In the genomic region with DNA sequence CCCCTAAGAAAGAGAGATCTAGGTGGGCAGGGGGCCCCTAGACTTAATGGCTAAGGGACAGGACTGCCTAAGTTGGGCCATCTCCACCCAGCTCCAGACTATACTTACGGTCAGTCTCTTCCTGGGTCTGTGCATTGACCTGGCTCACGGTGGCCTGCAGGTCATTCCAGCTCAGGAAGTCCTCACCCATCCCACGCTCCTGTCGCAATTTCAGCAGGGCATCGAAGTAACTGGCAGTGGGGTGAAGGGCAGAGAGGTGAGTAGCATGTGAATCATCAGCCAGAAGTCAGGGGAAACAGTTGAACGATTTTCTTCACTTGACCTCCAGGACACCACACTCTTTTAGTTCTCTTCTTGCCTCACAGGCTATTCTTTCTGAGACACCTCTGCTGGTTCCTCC, we compare ENCODE assay signal across 16 cellular contexts. TPM values are rescaled to one million over a fixed set of nuclear protein-coding genes. Genes with fewer than 3 reads are reported as not detected.
DNase-seq lines count a peak whose midpoint lies in the region; ATAC-seq, FAIRE-seq and TF ChIP-seq lines count a peak whose summit lies in the region.
"Had no signal": no experiment of that assay in that cellular context is flagged by ENCODE, and none has a peak within 500 bp of the region (broad histone marks: within the 10 kb centered on the region; RNA-seq: fewer than 3 reads in every experiment).

No MANE protein-coding gene starts in this region.

- peak overlapping the region; percentile 47 for H3K4me2 ChIP-seq in A549

- CTCF ChIA-PET in A549 (lab: Yijun Ruan, JAX): interaction anchor here (0.8 to 1.6 kb wide), 3 partner anchors 11 to 71 kb away, joined by 3 to 4 read pairs (median 4); no protein-coding TSS in a partner anchor
- CTCF ChIA-PET in activated CD8-positive, alpha-beta T cell treated with anti-CD3 and anti-CD28 coated beads, Interleukin-2, amount 10 ng/mL, durations not matched to agents 7 days and 5 days (lab: Charles Lee): interaction anchor here (1.3 to 1.7 kb wide), 2 partner anchors 12 to 166 kb away, joined by 3 to 8 read pairs; no protein-coding TSS in a partner anchor

- intact Hi-C loops in ascending aorta (cut with DNase I): no loop called here

- H3K4me3 Mint-ChIP-seq in activated CD8-positive, alpha-beta T cell treated with anti-CD3 and anti-CD28 coated beads, Interleukin-2, amount 10 ng/mL, durations not matched to agents 7 days and 5 days: no peak overlapping the region
- H3K4me3 Mint-ChIP-seq: activated CD4-positive, alpha-beta T cell treated with anti-CD3 and anti-CD28 coated beads for 36 hours; activated T-cell treated with anti-CD3 and anti-CD28 coated beads, Interleukin-2, amount 50 U/mL, for 24 hours; T-helper 1 cell treated with Interleukin-12 subunit alpha and Interleukin-12 subunit beta and Interleukin-4 antibody, amounts not matched to agents 30 μg/mL and 1 μg/mL, for 36 hours had no signal

- no peak for TF ChIP-seq EP300 in A549 (IDR thresholded peaks at IDR 0.05)

- no peak for TF ChIP-seq RAD21 in A549 (conservative IDR thresholded peaks at IDR 0.05 in 1 of 2, IDR thresholded peaks at IDR 0.05 in 1 of 2)

- peaks cover 20% of the 10 kb centered on the region for H3K4me1 ChIP-seq in A549
- no peaks in the 10 kb centered on the region for H3K4me1 ChIP-seq in ascending aorta

- TF ChIP-seq CTCF in A549 (IDR thresholded peaks at IDR 0.05) (no peak), fibroblast of mammary gland (conservative IDR thresholded peaks at IDR 0.05; ENCODE audit: control insufficient read depth, insufficient read depth, low read depth, low read length) (no peak), ascending aorta (IDR thresholded peaks at IDR 0.05) (no peak)

- H3K9me3 Mint-ChIP-seq in activated CD8-positive, alpha-beta T cell treated with anti-CD3 and anti-CD28 coated beads, Interleukin-2, amount 10 ng/mL, durations not matched to agents 7 days and 5 days (ENCODE audit: insufficient read depth): no peaks in the 10 kb centered on the region
- H3K9me3 Mint-ChIP-seq: activated T-cell treated with anti-CD3 and anti-CD28 coated beads, Interleukin-2, amount 50 U/mL, for 24 hours; T-helper 1 cell treated with Interleukin-12 subunit alpha and Interleukin-12 subunit beta and Interleukin-4 antibody, amounts not matched to agents 30 μg/mL and 1 μg/mL, for 36 hours had no signal

- 40% methylated on average over 6 of the region's 6 CpGs for WGBS in A549 (ENCODE audit: missing lambda C conversion rate)

- ATAC-seq in A549: peak; percentile 45 to 46; a peak in 3 of 6 replicates
- no peak for ATAC-seq in activated CD8-positive, alpha-beta T cell treated with anti-CD3 and anti-CD28 coated beads, Interleukin-2, amount 10 ng/mL, durations not matched to agents 7 days and 5 days
- ATAC-seq: activated CD4-positive, alpha-beta T cell treated with anti-CD3 and anti-CD28 coated beads for 36 hours had no signal

- FAIRE-seq in A549 (lab: Jason Lieb, UNC): no peak
- FAIRE-seq: H1 had no signal

- peaks cover 57% of the 10 kb centered on the region for H3K36me3 Mint-ChIP-seq in activated CD8-positive, alpha-beta T cell treated with anti-CD3 and anti-CD28 coated beads, Interleukin-2, amount 10 ng/mL, durations not matched to agents 7 days and 5 days (ENCODE audit: low read depth)

- no peaks in the 10 kb centered on the region for H3K27me3 Mint-ChIP-seq in activated CD8-positive, alpha-beta T cell treated with anti-CD3 and anti-CD28 coated beads, Interleukin-2, amount 10 ng/mL, durations not matched to agents 7 days and 5 days (ENCODE audit: low read depth)
- H3K27me3 Mint-ChIP-seq: activated CD4-positive, alpha-beta T cell treated with anti-CD3 and anti-CD28 coated beads for 36 hours; activated T-cell treated with anti-CD3 and anti-CD28 coated beads, Interleukin-2, amount 50 U/mL, for 24 hours had no signal

- H3K27me3 ChIP-seq in ascending aorta: no peaks in the 10 kb centered on the region
- H3K27me3 ChIP-seq: transverse colon had no signal

- no peak for TF ChIP-seq POLR2A in A549 (IDR thresholded peaks at IDR 0.05; ENCODE audit: low read length)

- H3K9me3 ChIP-seq in A549 (no peaks in the 10 kb centered on the region), ascending aorta (no peaks in the 10 kb centered on the region)
- H3K9me3 ChIP-seq: transverse colon had no signal

- H3K27ac Mint-ChIP-seq in activated CD8-positive, alpha-beta T cell treated with anti-CD3 and anti-CD28 coated beads, Interleukin-2, amount 10 ng/mL, durations not matched to agents 7 days and 5 days: no peak overlapping the region
- H3K27ac Mint-ChIP-seq: activated CD4-positive, alpha-beta T cell treated with anti-CD3 and anti-CD28 coated beads for 36 hours; activated T-cell treated with anti-CD3 and anti-CD28 coated beads, Interleukin-2, amount 50 U/mL, for 24 hours; T-helper 1 cell treated with Interleukin-12 subunit alpha and Interleukin-12 subunit beta and Interleukin-4 antibody, amounts not matched to agents 30 μg/mL and 1 μg/mL, for 36 hours had no signal

- peaks cover 5% of the 10 kb centered on the region for H3K4me1 Mint-ChIP-seq in activated CD8-positive, alpha-beta T cell treated with anti-CD3 and anti-CD28 coated beads, Interleukin-2, amount 10 ng/mL, durations not matched to agents 7 days and 5 days (ENCODE audit: low read depth)

- no peaks in the 10 kb centered on the region for H3K36me3 ChIP-seq in ascending aorta
- H3K36me3 ChIP-seq: transverse colon had no signal

- DNase-seq in A549 (ENCODE audit: low read depth in 1 of 2, low spot score in 1 of 2): peak; percentile 29 to 37
- peak; percentile 79 for DNase-seq in ELR (ENCODE audit: low read depth)
- peak; percentile 34 for DNase-seq in NOMO-1 treated with DMSO at 0.1 percent for 48 hours (lab: John Stamatoyannopoulos, UW; ENCODE audit: unreplicated experiment)
- peak; percentile 68 for DNase-seq in fibroblast of mammary gland (ENCODE audit: low read depth)
- no peak for DNase-seq in ureter (ENCODE audit: low spot score)
- DNase-seq in ascending aorta (ENCODE audit: low spot score in 2 of 2): no peak
- no peak for DNase-seq in DMS153 treated with DMSO at 0.1 percent for 48 hours (lab: John Stamatoyannopoulos, UW; ENCODE audit: unreplicated experiment)
- DNase-seq in activated CD8-positive, alpha-beta T cell treated with anti-CD3 and anti-CD28 coated beads, Interleukin-2, amount 10 ng/mL, durations not matched to agents 7 days and 5 days: no peak
- DNase-seq: activated CD4-positive, alpha-beta T cell treated with anti-CD3 and anti-CD28 coated beads for 36 hours; activated T-cell treated with anti-CD3 and anti-CD28 coated beads, Interleukin-2, amount 50 U/mL, for 24 hours; NCI-H2171 treated with DMSO at 0.1 percent for 48 hours; stimulated activated CD4-positive, alpha-beta T cell treated with anti-CD3 and anti-CD28 coated beads, Interleukin-15, amount 100 ng/mL, for 24 hours; transverse colon had no signal

- peak overlapping the region; percentile 38 to 57; a peak in 5 of 6 replicates for H3K27ac ChIP-seq in A549
- H3K27ac ChIP-seq in ascending aorta: no peak overlapping the region
- H3K27ac ChIP-seq: transverse colon had no signal

- H3K4me3 ChIP-seq in A549 (no peak overlapping the region), fibroblast of mammary gland (ENCODE audit: control insufficient read depth, low read depth, low read length) (no peak overlapping the region), ascending aorta (no peak overlapping the region)
- H3K4me3 ChIP-seq: transverse colon had no signal

- POLR2A ChIA-PET in A549 (lab: Yijun Ruan, JAX): interaction anchor here (0.5 to 1.0 kb wide), 2 partner anchors 51 to 243 kb away, joined by 3 to 6 read pairs; a partner anchor contains a TSS
- POLR2A ChIA-PET in activated CD8-positive, alpha-beta T cell treated with anti-CD3 and anti-CD28 coated beads, Interleukin-2, amount 10 ng/mL, durations not matched to agents 7 days and 5 days (lab: Charles Lee): no interaction called here

RNA-seq across cellular contexts. Expression of a gene that starts 20.5 kb away (rescaled TPM):
- polyA plus RNA-seq in A549 (2011; rRNA removed) (15.4 and 15.6 TPM in 2 replicates), A549 (2017; fragmentation: RNase III; extraction: RNeasy Plus Mini Kit Qiagen cat#74134 plus additional on column Dnase treatment) (16.0 to 17.0 TPM (median 17.0 TPM) in 3 replicates)
- 14.9 and 16.0 TPM in 2 replicates for polyA plus RNA-seq in A549 (2012; cell fraction: cytosol; rRNA removed)
- polyA plus RNA-seq in A549 (2012; cell fraction: nucleus; rRNA removed): 117 and 126 TPM in 2 replicates
- 25.3 and 28.1 TPM in 2 replicates for polyA minus RNA-seq in A549 (2011; rRNA and poly(A)+ RNA removed)
- total RNA-seq in ureter (0.68 TPM), ascending aorta (not detected)
- total RNA-seq in activated CD8-positive, alpha-beta T cell treated with anti-CD3 and anti-CD28 coated beads, Interleukin-2, amount 10 ng/mL, durations not matched to agents 7 days and 5 days: 10 to 100 TPM; 28.6 to 31.0 TPM

RNA-seq across cellular contexts. Expression of a gene that starts 27.7 kb away (rescaled TPM):
- polyA plus RNA-seq in A549 (2011; rRNA removed): not detected in 2 replicates
- not detected in 2 replicates for polyA plus RNA-seq in A549 (2012; cell fraction: cytosol; rRNA removed)
- not detected in 2 replicates for polyA plus RNA-seq in A549 (2012; cell fraction: nucleus; rRNA removed)
- not detected in 3 replicates for polyA plus RNA-seq in A549 (2017; fragmentation: RNase III; extraction: RNeasy Plus Mini Kit Qiagen cat#74134 plus additional on column Dnase treatment)
- not detected in 2 replicates for polyA minus RNA-seq in A549 (2011; rRNA and poly(A)+ RNA removed)
- total RNA-seq in ureter: not detected
- not detected for total RNA-seq in ascending aorta
- total RNA-seq in activated CD8-positive, alpha-beta T cell treated with anti-CD3 and anti-CD28 coated beads, Interleukin-2, amount 10 ng/mL, durations not matched to agents 7 days and 5 days: 10 to 100 TPM; 18.6 to 19.7 TPM
- total RNA-seq: fibroblast of villous mesenchyme, H1, transverse colon had no signal

RNA-seq across cellular contexts. Expression of a gene that starts 39.7 kb away (rescaled TPM):
- polyA plus RNA-seq in A549 (2011; rRNA removed) (81.4 and 109 TPM in 2 replicates), A549 (2017; fragmentation: RNase III; extraction: RNeasy Plus Mini Kit Qiagen cat#74134 plus additional on column Dnase treatment) (108 to 119 TPM (median 116 TPM) in 3 replicates)
- polyA plus RNA-seq in A549 (2012; cell fraction: cytosol; rRNA removed): 179 and 191 TPM in 2 replicates
- polyA plus RNA-seq in A549 (2012; cell fraction: nucleus; rRNA removed): 129 and 136 TPM in 2 replicates
- polyA minus RNA-seq in A549 (2011; rRNA and poly(A)+ RNA removed): 115 and 124 TPM in 2 replicates
- total RNA-seq in ureter (119 TPM), ascending aorta (85.3 TPM)
- total RNA-seq in activated CD8-positive, alpha-beta T cell treated with anti-CD3 and anti-CD28 coated beads, Interleukin-2, amount 10 ng/mL, durations not matched to agents 7 days and 5 days: 10 to 100 TPM; 54.3 to 60.3 TPM

RNA-seq across cellular contexts. Expression of a gene that starts 49.4 kb away (rescaled TPM):
- polyA plus RNA-seq in A549 (2011; rRNA removed) (68.1 and 76.1 TPM in 2 replicates), A549 (2017; fragmentation: RNase III; extraction: RNeasy Plus Mini Kit Qiagen cat#74134 plus additional on column Dnase treatment) (85.2 to 94.7 TPM (median 85.3 TPM) in 3 replicates)
- polyA plus RNA-seq in A549 (2012; cell fraction: cytosol; rRNA removed): 40.7 and 41.4 TPM in 2 replicates
- 23.6 and 28.2 TPM in 2 replicates for polyA plus RNA-seq in A549 (2012; cell fraction: nucleus; rRNA removed)
- 64.1 and 79.6 TPM in 2 replicates for polyA minus RNA-seq in A549 (2011; rRNA and poly(A)+ RNA removed)
- total RNA-seq in ureter (42.5 TPM), ascending aorta (29.4 TPM)
- 10 to 100 TPM; 43.9 to 44.7 TPM for total RNA-seq in activated CD8-positive, alpha-beta T cell treated with anti-CD3 and anti-CD28 coated beads, Interleukin-2, amount 10 ng/mL, durations not matched to agents 7 days and 5 days

RNA-seq across cellular contexts. Expression of a gene that starts 51.3 kb away (rescaled TPM):
- polyA plus RNA-seq in A549 (2011; rRNA removed) (16.8 and 20.8 TPM in 2 replicates), A549 (2017; fragmentation: RNase III; extraction: RNeasy Plus Mini Kit Qiagen cat#74134 plus additional on column Dnase treatment) (20.7 to 23.4 TPM (median 22.8 TPM) in 3 replicates)
- 24.1 and 35.9 TPM in 2 replicates for polyA plus RNA-seq in A549 (2012; cell fraction: cytosol; rRNA removed)
- 93.8 and 94.5 TPM in 2 replicates for polyA plus RNA-seq in A549 (2012; cell fraction: nucleus; rRNA removed)
- polyA minus RNA-seq in A549 (2011; rRNA and poly(A)+ RNA removed): 22.8 and 26.8 TPM in 2 replicates
- total RNA-seq in ureter (55.3 TPM), ascending aorta (106 TPM)
- 10 to 100 TPM; 34.8 to 40.1 TPM for total RNA-seq in activated CD8-positive, alpha-beta T cell treated with anti-CD3 and anti-CD28 coated beads, Interleukin-2, amount 10 ng/mL, durations not matched to agents 7 days and 5 days

Comparison
In these comparisons a context has a peak if more than half of its experiments do, and no peak if none do; other contexts are left out.
1. DNase-seq: peak in A549 (2 of 2), ELR (single experiment), NOMO-1 treated with DMSO at 0.1 percent for 48 hours (single experiment) and fibroblast of mammary gland (single experiment); none in ureter (single experiment), ascending aorta (0 of 2), DMS153 treated with DMSO at 0.1 percent for 48 hours (single experiment) and activated CD8-positive, alpha-beta T cell treated with anti-CD3 and anti-CD28 coated beads, Interleukin-2, amount 10 ng/mL, durations not matched to agents 7 days and 5 days (single experiment).
2. H3K27ac ChIP-seq: peak in A549 (2 of 2); none in ascending aorta (0 of 2).
3. RNA of a gene that starts 20.5 kb away (total RNA-seq): 28.6 to 31.0 TPM in activated CD8-positive, alpha-beta T cell treated with anti-CD3 and anti-CD28 coated beads, Interleukin-2, amount 10 ng/mL, durations not matched to agents 7 days and 5 days; 0.68 TPM in ureter (single experiment) and not detected in ascending aorta (single experiment); every median in the first group is over 10 times any median in the second.
4. RNA of a gene that starts 27.7 kb away (total RNA-seq): 18.6 to 19.7 TPM in activated CD8-positive, alpha-beta T cell treated with anti-CD3 and anti-CD28 coated beads, Interleukin-2, amount 10 ng/mL, durations not matched to agents 7 days and 5 days; not detected in ureter (single experiment) and not detected in ascending aorta (single experiment); every median in the first group is over 10 times any median in the second.